8 cellular contexts compared by ENCODE assay signal in genomic region chr15:51622269-51623180, GRCh38. TPM values are rescaled to one million over a fixed set of nuclear protein-coding genes. Genes with fewer than 3 reads are reported as not detected.
DNase-seq lines count a peak whose midpoint lies in the region; ATAC-seq and TF ChIP-seq lines count a peak whose summit lies in the region.

TSS of gene DMXL2 (minus strand) at chr15:51622771. CDS start at chr15:51622545, 226 bp downstream.

- H3K27ac ChIP-seq in CD8-positive, alpha-beta T cell (ENCODE audit: low read depth, low read length), result no peak within 1 kb of the TSS
- peak within 1 kb of the TSS; percentile 51 for H3K27ac ChIP-seq in HUES64 (ENCODE audit: low read depth, low read length)
- H3K27ac ChIP-seq in OCI-LY7 (ENCODE audit: low read depth, low read length, poor library complexity, severe bottlenecking), result no peak within 1 kb of the TSS
- H3K27ac ChIP-seq in esophagus squamous epithelium, result peak within 1 kb of the TSS; percentile 77 to 90 (median 82)
- H3K27ac ChIP-seq in muscle layer of duodenum (ENCODE audit: low read length), result peak within 1 kb of the TSS; percentile 67

- intact Hi-C loops in CD8-positive, alpha-beta T cell (cut with DNase I, micrococcal nuclease), result no loop called here
- intact Hi-C loops in OCI-LY7 (cut with micrococcal nuclease; ENCODE audit: unreplicated experiment), result no loop called here
- intact Hi-C loops in activated T-helper 1 cell treated with anti-CD3 and anti-CD28 coated beads, Interleukin-12 subunit alpha, Interleukin-12 subunit beta, Interleukin-2, Interleukin-4 antibody, amounts not matched to agents 30 ng/mL and 10 ng/mL and 1 ng/mL, durations not matched to agents 14 hours and 24 hours and 36 hours (cut with micrococcal nuclease), result loop anchor here (1.0 kb wide), 1 partner anchor 208 kb away; no protein-coding TSS in a partner anchor
- intact Hi-C loops in esophagus squamous epithelium (cut with DNase I), result no loop called here

- H3K9me2 ChIP-seq in OCI-LY7 (ENCODE audit: insufficient read depth, low read length), result no peaks in the 10 kb centered on the region

- no peaks in the 10 kb centered on the region for H3K36me3 Mint-ChIP-seq in CD8-positive, alpha-beta T cell
- H3K36me3 Mint-ChIP-seq in activated T-helper 1 cell treated with anti-CD3 and anti-CD28 coated beads, Interleukin-12 subunit alpha, Interleukin-12 subunit beta, Interleukin-2, Interleukin-4 antibody, amounts not matched to agents 30 ng/mL and 10 ng/mL and 1 ng/mL, durations not matched to agents 14 hours and 24 hours and 36 hours (ENCODE audit: low read depth), result peaks cover 2% of the 10 kb centered on the region

- H3K79me2 ChIP-seq in OCI-LY7 (ENCODE audit: insufficient read depth, low read depth, low read length), result no peaks in the 10 kb centered on the region

- H3K27me3 ChIP-seq in CD8-positive, alpha-beta T cell (ENCODE audit: insufficient read depth, low read length), result no peaks in the 10 kb centered on the region
- H3K27me3 ChIP-seq in HUES64 (ENCODE audit: insufficient read depth, low read length), result peaks cover 20% of the 10 kb centered on the region
- no peaks in the 10 kb centered on the region for H3K27me3 ChIP-seq in esophagus squamous epithelium
- no peaks in the 10 kb centered on the region for H3K27me3 ChIP-seq in muscle layer of duodenum (ENCODE audit: low read depth, low read length)

- TF ChIP-seq POLR2A in esophagus squamous epithelium (IDR thresholded peaks at IDR 0.05), result peak in 1 of 4 donors; percentile 50

- no TSS peak for BruUV-seq in OCI-LY7 (replicated peaks; lab: Mats Ljungman, UMichigan)

- peak within 1 kb of the TSS; percentile 67 for H3K27ac Mint-ChIP-seq in CD8-positive, alpha-beta T cell
- peak within 1 kb of the TSS; percentile 41 for H3K27ac Mint-ChIP-seq in activated T-helper 1 cell treated with anti-CD3 and anti-CD28 coated beads, Interleukin-12 subunit alpha, Interleukin-12 subunit beta, Interleukin-2, Interleukin-4 antibody, amounts not matched to agents 30 ng/mL and 10 ng/mL and 1 ng/mL, durations not matched to agents 14 hours and 24 hours and 36 hours

- no peaks in the 10 kb centered on the region for H3K36me3 ChIP-seq in CD8-positive, alpha-beta T cell (ENCODE audit: insufficient read depth, low read length)
- H3K36me3 ChIP-seq in HUES64 (ENCODE audit: insufficient read depth, low read length) (no peaks in the 10 kb centered on the region), OCI-LY7 (ENCODE audit: insufficient read depth, low read length) (no peaks in the 10 kb centered on the region), esophagus squamous epithelium (no peaks in the 10 kb centered on the region), muscle layer of duodenum (ENCODE audit: control insufficient read depth in 1 of 2, insufficient read depth in 2 of 2, low read length in 2 of 2) (no peaks in the 10 kb centered on the region)

- under 1% methylated on average over 96 of the region's 96 CpGs for WGBS in HUES64
- WGBS in esophagus squamous epithelium, 2 donors, result 0% methylated on average over 2 to 8 of the region's 96 CpGs

- CTCF ChIA-PET in CD8-positive, alpha-beta T cell (lab: Charles Lee), result interaction anchor here (0.9 kb wide), 1 partner anchor 112 kb away, joined by 3 read pairs; no protein-coding TSS in a partner anchor
- CTCF ChIA-PET in OCI-LY7 (lab: Charles Lee; ENCODE audit: unreplicated experiment), result interaction anchor here (0.5 kb wide), 1 partner anchor 9 kb away, joined by 3 read pairs; no protein-coding TSS in a partner anchor

- H4K20me1 ChIP-seq in OCI-LY7 (ENCODE audit: insufficient read depth, low read length), result no peaks in the 10 kb centered on the region

- no peaks in the 10 kb centered on the region for H3K9me3 Mint-ChIP-seq in CD8-positive, alpha-beta T cell
- no peaks in the 10 kb centered on the region for H3K9me3 Mint-ChIP-seq in activated T-helper 1 cell treated with anti-CD3 and anti-CD28 coated beads, Interleukin-12 subunit alpha, Interleukin-12 subunit beta, Interleukin-2, Interleukin-4 antibody, amounts not matched to agents 30 ng/mL and 10 ng/mL and 1 ng/mL, durations not matched to agents 14 hours and 24 hours and 36 hours

- H2AFZ ChIP-seq in OCI-LY7 (ENCODE audit: low read length), result peak within 1 kb of the TSS; percentile 62

- peaks cover 15% of the 10 kb centered on the region for H3K27me3 Mint-ChIP-seq in CD8-positive, alpha-beta T cell (ENCODE audit: low read depth)
- H3K27me3 Mint-ChIP-seq in activated T-helper 1 cell treated with anti-CD3 and anti-CD28 coated beads, Interleukin-12 subunit alpha, Interleukin-12 subunit beta, Interleukin-2, Interleukin-4 antibody, amounts not matched to agents 30 ng/mL and 10 ng/mL and 1 ng/mL, durations not matched to agents 14 hours and 24 hours and 36 hours (ENCODE audit: insufficient read depth), result peaks cover 60% of the 10 kb centered on the region

- H3K9ac ChIP-seq in HUES64 (ENCODE audit: low read depth, low read length), result peak within 1 kb of the TSS; percentile 81

- H3K4me1 Mint-ChIP-seq in CD8-positive, alpha-beta T cell (ENCODE audit: low read depth), result peaks cover 23% of the 10 kb centered on the region
- H3K4me1 Mint-ChIP-seq in activated T-helper 1 cell treated with anti-CD3 and anti-CD28 coated beads, Interleukin-12 subunit alpha, Interleukin-12 subunit beta, Interleukin-2, Interleukin-4 antibody, amounts not matched to agents 30 ng/mL and 10 ng/mL and 1 ng/mL, durations not matched to agents 14 hours and 24 hours and 36 hours (ENCODE audit: low read depth), result peaks cover 11% of the 10 kb centered on the region

- H3K4me2 ChIP-seq in OCI-LY7 (ENCODE audit: low read length), result peak within 1 kb of the TSS; percentile 69

- TF ChIP-seq CTCF in CD8-positive, alpha-beta T cell (IDR thresholded peaks at IDR 0.05), result no peak
- no peak for TF ChIP-seq CTCF in GM20000 (IDR thresholded peaks at IDR 0.05; ENCODE audit: extremely low read depth, missing control alignments)
- no peak for TF ChIP-seq CTCF in OCI-LY7 (conservative IDR thresholded peaks at IDR 0.05; ENCODE audit: low read length)
- peak in 1 of 6 experiments; percentile 2 for TF ChIP-seq CTCF in esophagus squamous epithelium (IDR thresholded peaks at IDR 0.05)

- peak within 1 kb of the TSS; percentile 87 for H3K4me3 Mint-ChIP-seq in CD8-positive, alpha-beta T cell
- H3K4me3 Mint-ChIP-seq in activated T-helper 1 cell treated with anti-CD3 and anti-CD28 coated beads, Interleukin-12 subunit alpha, Interleukin-12 subunit beta, Interleukin-2, Interleukin-4 antibody, amounts not matched to agents 30 ng/mL and 10 ng/mL and 1 ng/mL, durations not matched to agents 14 hours and 24 hours and 36 hours, result peak within 1 kb of the TSS; percentile 83

- H3K4me3 ChIP-seq in CD8-positive, alpha-beta T cell (ENCODE audit: low read depth, low read length), result peak within 1 kb of the TSS; percentile 75
- peak within 1 kb of the TSS; percentile 73 for H3K4me3 ChIP-seq in HUES64 (ENCODE audit: low read length)
- peak within 1 kb of the TSS; percentile 69 for H3K4me3 ChIP-seq in OCI-LY7 (ENCODE audit: low read depth, low read length, poor library complexity, severe bottlenecking)
- peak within 1 kb of the TSS; percentile 82 to 94 (median 84) for H3K4me3 ChIP-seq in esophagus squamous epithelium
- H3K4me3 ChIP-seq in muscle layer of duodenum (ENCODE audit: low read depth in 1 of 2, low read length in 2 of 2), result peak within 1 kb of the TSS; percentile 75 to 96

- DNase-seq in CD8-positive, alpha-beta T cell, result peak; percentile 21 to 78 (median 60)
- peak; percentile 84 for DNase-seq in GM20000 (ENCODE audit: low spot score)
- peak; percentile 41 for DNase-seq in OCI-LY7 (ENCODE audit: low spot score)
- peak; percentile 62 for DNase-seq in activated T-helper 1 cell treated with anti-CD3 and anti-CD28 coated beads, Interleukin-12 subunit alpha, Interleukin-12 subunit beta, Interleukin-2, Interleukin-4 antibody, amounts not matched to agents 30 ng/mL and 10 ng/mL and 1 ng/mL, durations not matched to agents 14 hours and 24 hours and 36 hours (ENCODE audit: low spot score)
- DNase-seq in esophagus squamous epithelium (lab: John Stamatoyannopoulos, UW), result peak; percentile 35
- peak; percentile 19 to 60 for DNase-seq in stimulated activated CD8-positive, alpha-beta memory T cell treated with anti-CD3 and anti-CD28 coated beads, Interleukin-7, amount 100 ng/mL, for 4 hours (ENCODE audit: low read depth in 2 of 2)

- POLR2A ChIA-PET in CD8-positive, alpha-beta T cell (lab: Charles Lee), result interaction anchor here (1.5 kb wide), 1 partner anchor 115 kb away, joined by 3 read pairs; the partner anchor contains the start of gene LYSMD2
- POLR2A ChIA-PET in OCI-LY7 (lab: Charles Lee), result no interaction called here

- no peaks in the 10 kb centered on the region for H3K9me3 ChIP-seq in CD8-positive, alpha-beta T cell (ENCODE audit: low read length)
- H3K9me3 ChIP-seq in HUES64 (ENCODE audit: insufficient read depth, low read depth, low read length) (no peaks in the 10 kb centered on the region), OCI-LY7 (ENCODE audit: low read length) (no peaks in the 10 kb centered on the region), esophagus squamous epithelium (no peaks in the 10 kb centered on the region), muscle layer of duodenum (ENCODE audit: control insufficient read depth in 1 of 2, low read length in 2 of 2) (no peaks in the 10 kb centered on the region)

- peaks cover 8% of the 10 kb centered on the region for H3K4me1 ChIP-seq in CD8-positive, alpha-beta T cell (ENCODE audit: insufficient read depth, low read length)
- H3K4me1 ChIP-seq in HUES64 (ENCODE audit: insufficient read depth, low read length) (peaks cover 8% of the 10 kb centered on the region; the same call in 1 of the 2 replicates), OCI-LY7 (ENCODE audit: insufficient read depth, low read length, poor library complexity, severe bottlenecking) (no peaks in the 10 kb centered on the region), esophagus squamous epithelium (peaks cover 0 to 30% (median 5%) of the 10 kb centered on the region in 3 donors), muscle layer of duodenum (ENCODE audit: control insufficient read depth in 1 of 2, insufficient read depth in 2 of 2, low read length in 2 of 2) (peaks cover 6 to 13% of the 10 kb centered on the region in 2 donors)

- peak; percentile 86 for ATAC-seq in CD8-positive, alpha-beta T cell

RNA-seq across cellular contexts. Expression of gene DMXL2, which starts in this region (rescaled TPM):
- 1 to 10 TPM; 3.3 to 3.6 TPM for total RNA-seq in CD8-positive, alpha-beta T cell
- 7.2 TPM for polyA plus RNA-seq in HUES64 (2013, experiment 1 of 2)
- polyA plus RNA-seq in HUES64 (2013, experiment 2 of 2), result 8.6 TPM
- 0.33 and 0.47 TPM in 2 replicates for total RNA-seq in OCI-LY7 (2014; rRNA removed; shearing (Covaris generic))
- total RNA-seq in OCI-LY7 (2022), result 0.32 and 0.35 TPM in 2 replicates
- 2.4 and 3.8 TPM in 2 replicates for total RNA-seq in activated T-helper 1 cell treated with anti-CD3 and anti-CD28 coated beads, Interleukin-12 subunit alpha, Interleukin-12 subunit beta, Interleukin-2, Interleukin-4 antibody, amounts not matched to agents 30 ng/mL and 10 ng/mL and 1 ng/mL, durations not matched to agents 14 hours and 24 hours and 36 hours
- total RNA-seq in esophagus squamous epithelium, result 10 to 100 TPM in 2 of 4 donors, 1 to 10 TPM in 2; 6.9 to 15.1 (median 11.7) TPM

Comparison
In these comparisons a context has a peak if more than half of its experiments do, and no peak if none do; other contexts are left out.
1. Peak in DNase-seq, H3K4me3 ChIP-seq and H3K4me2 ChIP-seq in OCI-LY7; RNA of the gene not detected or under 1 TPM.
2. H3K27ac ChIP-seq: peak in HUES64 (single experiment), esophagus squamous epithelium (4 of 4) and muscle layer of duodenum (single experiment); none in CD8-positive, alpha-beta T cell (single experiment) and OCI-LY7 (single experiment).
3. Peak in every context shown above with its lines, with median percentiles within 50 percentile points of each other: DNase-seq and H3K4me3 ChIP-seq.